ENCODE assay signal across 1 cellular context in the genomic region with DNA sequence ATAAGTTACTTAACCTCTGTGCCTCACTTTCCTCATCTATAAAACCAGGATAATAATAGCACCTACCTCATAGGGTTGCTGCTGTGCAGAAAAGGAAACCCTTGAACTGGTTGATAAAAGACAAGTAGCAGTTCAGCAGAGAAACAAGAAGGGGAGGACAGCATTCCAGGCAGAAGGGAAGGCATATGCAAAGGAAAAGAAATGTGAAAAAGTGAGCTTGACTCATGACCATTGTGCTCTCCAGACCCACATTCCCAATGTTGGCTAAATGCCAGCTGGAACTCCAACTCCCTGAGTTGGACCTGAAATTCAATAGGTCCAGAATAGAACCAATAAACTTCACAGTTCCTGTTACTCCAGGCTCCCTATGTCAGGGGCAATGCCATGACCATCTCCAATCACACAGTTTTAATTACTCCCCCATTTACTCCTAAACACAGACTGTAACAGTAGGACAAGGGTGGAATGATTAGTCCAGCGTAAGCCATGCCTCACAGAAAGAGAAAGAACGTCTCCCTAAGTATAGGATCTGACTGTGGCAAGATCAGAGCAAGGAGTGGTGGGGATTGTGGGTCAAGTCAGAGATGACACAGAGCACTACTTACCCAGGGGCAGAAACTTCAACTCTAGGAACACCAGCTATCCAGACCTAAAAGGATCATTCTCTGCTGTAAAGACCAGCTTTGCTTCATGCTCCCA.
TF ChIP-seq lines count a peak whose summit lies in the region.

No MANE protein-coding gene starts in this region.

TF ChIP-seq in HepG2, 621 proteins besides CTCF, POLR2A, EP300 and RAD21:
- TF ChIP-seq MAZ (IDR thresholded peaks at IDR 0.05; ENCODE audit: borderline replicate concordance, low read depth, low read length) (no peak), MAZ (CRISPR knock-in tag; IDR thresholded peaks at IDR 0.05; ENCODE audit: low read depth) (no peak), ZNF724P (CRISPR knock-in tag; IDR thresholded peaks at IDR 0.05; ENCODE audit: borderline replicate concordance) (no peak), NFATC3 (CRISPR knock-in tag; IDR thresholded peaks at IDR 0.05) (no peak), HHEX (CRISPR knock-in tag; IDR thresholded peaks at IDR 0.05) (no peak), ZNF263 (CRISPR knock-in tag; IDR thresholded peaks at IDR 0.05) (no peak), RAD51 (IDR thresholded peaks at IDR 0.05; ENCODE audit: borderline replicate concordance) (no peak), ZNF557 (CRISPR knock-in tag; IDR thresholded peaks at IDR 0.05) (no peak), SUZ12 (IDR thresholded peaks at IDR 0.05; ENCODE audit: low read depth, low read length) (no peak), SMAD3 (CRISPR knock-in tag; IDR thresholded peaks at IDR 0.05) (no peak)
- TF ChIP-seq, protein P1, sequence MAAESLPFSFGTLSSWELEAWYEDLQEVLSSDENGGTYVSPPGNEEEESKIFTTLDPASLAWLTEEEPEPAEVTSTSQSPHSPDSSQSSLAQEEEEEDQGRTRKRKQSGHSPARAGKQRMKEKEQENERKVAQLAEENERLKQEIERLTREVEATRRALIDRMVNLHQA (CRISPR knock-in tag; IDR thresholded peaks at IDR 0.05): no peak
- TF ChIP-seq, protein P2, sequence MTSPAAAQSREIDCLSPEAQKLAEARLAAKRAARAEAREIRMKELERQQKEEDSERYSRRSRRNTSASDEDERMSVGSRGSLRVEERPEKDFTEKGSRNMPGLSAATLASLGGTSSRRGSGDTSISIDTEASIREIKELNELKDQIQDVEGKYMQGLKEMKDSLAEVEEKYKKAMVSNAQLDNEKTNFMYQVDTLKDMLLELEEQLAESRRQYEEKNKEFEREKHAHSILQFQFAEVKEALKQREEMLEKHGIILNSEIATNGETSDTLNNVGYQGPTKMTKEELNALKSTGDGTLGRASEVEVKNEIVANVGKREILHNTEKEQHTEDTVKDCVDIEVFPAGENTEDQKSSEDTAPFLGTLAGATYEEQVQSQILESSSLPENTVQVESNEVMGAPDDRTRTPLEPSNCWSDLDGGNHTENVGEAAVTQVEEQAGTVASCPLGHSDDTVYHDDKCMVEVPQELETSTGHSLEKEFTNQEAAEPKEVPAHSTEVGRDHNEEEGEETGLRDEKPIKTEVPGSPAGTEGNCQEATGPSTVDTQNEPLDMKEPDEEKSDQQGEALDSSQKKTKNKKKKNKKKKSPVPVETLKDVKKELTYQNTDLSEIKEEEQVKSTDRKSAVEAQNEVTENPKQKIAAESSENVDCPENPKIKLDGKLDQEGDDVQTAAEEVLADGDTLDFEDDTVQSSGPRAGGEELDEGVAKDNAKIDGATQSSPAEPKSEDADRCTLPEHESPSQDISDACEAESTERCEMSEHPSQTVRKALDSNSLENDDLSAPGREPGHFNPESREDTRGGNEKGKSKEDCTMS (CRISPR knock-in tag; conservative IDR thresholded peaks at IDR 0.05): no peak
